In genomic region chr16:14278749-14279148, GRCh38 we compare ENCODE assay signal across 22 cellular contexts.
"Had no signal": no experiment of that assay in that cellular context is flagged by ENCODE, and none has a peak within 500 bp of the region (broad histone marks: within the 10 kb centered on the region; RNA-seq: fewer than 3 reads in every experiment).

No MANE protein-coding gene starts in this region.

- H3K27ac Mint-ChIP-seq: activated CD4-positive, alpha-beta memory T cell treated with anti-CD3 and anti-CD28 coated beads, Interleukin-2, amount 10 ng/mL, durations not matched to agents 7 days and 5 days; activated CD4-positive, alpha-beta T cell treated with anti-CD3 and anti-CD28 coated beads, Interleukin-2, amount 10 ng/mL, durations not matched to agents 24 days and 14 days; naive B cell had no signal

- H3K36me3 Mint-ChIP-seq: naive B cell had no signal

- H3K27ac ChIP-seq: body of pancreas, cardiac muscle cell, epithelial cell of prostate, heart left ventricle, spleen, thyroid gland had no signal

- H3K9me3 Mint-ChIP-seq: activated CD4-positive, alpha-beta memory T cell treated with anti-CD3 and anti-CD28 coated beads, Interleukin-2, amount 10 ng/mL, durations not matched to agents 7 days and 5 days; activated CD4-positive, alpha-beta T cell treated with anti-CD3 and anti-CD28 coated beads, Interleukin-2, amount 10 ng/mL, durations not matched to agents 24 days and 14 days had no signal

- H3K4me3 ChIP-seq: body of pancreas, cardiac muscle cell, heart left ventricle, lung, spleen, thyroid gland had no signal

- H3K4me3 Mint-ChIP-seq: activated CD4-positive, alpha-beta memory T cell treated with anti-CD3 and anti-CD28 coated beads, Interleukin-2, amount 10 ng/mL, durations not matched to agents 7 days and 5 days; activated CD4-positive, alpha-beta T cell treated with anti-CD3 and anti-CD28 coated beads, Interleukin-2, amount 10 ng/mL, durations not matched to agents 24 days and 14 days; naive B cell; neural crest cell had no signal

- H3K4me1 ChIP-seq: body of pancreas, spleen, thyroid gland had no signal

- ATAC-seq: activated CD4-positive, CD25-positive, alpha-beta regulatory T cell treated with anti-CD3 and anti-CD28 coated beads, Interleukin-2, amount 50 U/mL, for 24 hours; body of pancreas; heart left ventricle; stimulated activated naive CD8-positive, alpha-beta T cell treated with anti-CD3 and anti-CD28 coated beads, Interleukin-15, Interleukin-2, amounts not matched to agents 100 U/mL and 50 U/mL, for 24 hours had no signal

- H3K36me3 ChIP-seq: cardiac muscle cell, heart left ventricle, spleen, thyroid gland had no signal

- DNase-seq: activated CD4-positive, alpha-beta memory T cell treated with anti-CD3 and anti-CD28 coated beads, Interleukin-2, amount 10 ng/mL, durations not matched to agents 7 days and 5 days; activated CD4-positive, alpha-beta T cell treated with anti-CD3 and anti-CD28 coated beads, Interleukin-2, amount 10 ng/mL, durations not matched to agents 24 days and 14 days; activated gamma-delta T cell; activated naive CD4-positive, alpha-beta T cell treated with anti-CD3 and anti-CD28 coated beads, Interleukin-2, amount 50 U/mL, for 16 hours; activated T-cell treated with anti-CD3 and anti-CD28 coated beads for 4 hours; anterior cingulate cortex; body of pancreas; cortex of kidney; heart left ventricle; naive B cell; occipital lobe; posterior cingulate gyrus; spleen; stimulated activated CD4-positive, alpha-beta T cell treated with anti-CD3 and anti-CD28 coated beads, Interleukin-4, amount 100 ng/mL, for 24 hours; stimulated activated naive CD8-positive, alpha-beta T cell treated with anti-CD3 and anti-CD28 coated beads, Interleukin-15, Interleukin-2, amounts not matched to agents 100 U/mL and 50 U/mL, for 24 hours; substantia nigra; thyroid gland had no signal

- H3K27me3 ChIP-seq: body of pancreas, cardiac muscle cell, heart left ventricle, thyroid gland had no signal

- H3K9me3 ChIP-seq: body of pancreas, thyroid gland had no signal

- H3K4me1 Mint-ChIP-seq: activated CD4-positive, alpha-beta memory T cell treated with anti-CD3 and anti-CD28 coated beads, Interleukin-2, amount 10 ng/mL, durations not matched to agents 7 days and 5 days; activated CD4-positive, alpha-beta T cell treated with anti-CD3 and anti-CD28 coated beads, Interleukin-2, amount 10 ng/mL, durations not matched to agents 24 days and 14 days; naive B cell had no signal
